In the genomic region with DNA sequence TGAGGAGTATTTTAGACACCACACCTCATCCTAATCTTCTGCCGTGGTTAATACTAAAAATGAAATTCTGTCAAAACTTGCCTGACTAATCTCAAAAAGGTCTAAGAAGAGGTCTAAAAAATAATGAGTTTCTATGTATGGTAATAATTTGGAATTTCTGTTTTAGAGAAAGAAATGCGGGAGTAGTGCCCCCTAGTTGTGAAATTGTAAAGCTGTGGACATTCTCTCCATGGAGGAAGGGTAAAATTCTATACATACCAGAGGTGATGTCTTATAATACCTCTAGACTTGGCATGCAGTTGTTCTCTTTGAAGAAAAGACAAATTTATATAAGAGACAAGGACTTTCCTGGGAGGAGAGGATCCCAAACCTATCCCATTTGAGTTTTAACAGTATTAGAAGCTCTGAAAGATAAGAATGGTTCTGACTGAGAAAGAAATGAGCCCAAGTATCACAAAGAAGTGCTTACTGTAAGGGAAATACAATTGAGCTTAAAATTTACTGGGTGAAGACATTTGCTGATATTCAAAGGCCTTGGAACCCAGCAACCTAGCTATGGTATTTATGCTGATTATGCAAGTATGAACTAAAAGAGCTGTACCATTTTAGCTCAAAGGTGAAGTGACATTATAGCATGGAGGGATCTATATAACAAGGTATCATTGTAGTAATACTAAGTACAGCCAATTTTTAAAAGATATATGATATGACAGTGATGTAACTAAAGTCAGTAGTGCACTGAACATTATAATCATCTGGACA, we compare ENCODE assay signal across 9 cellular contexts. TPM values are rescaled to one million over a fixed set of nuclear protein-coding genes. Genes with fewer than 3 reads are reported as not detected.
DNase-seq lines count a peak whose midpoint lies in the region; ATAC-seq and TF ChIP-seq lines count a peak whose summit lies in the region.
"Had no signal": no experiment of that assay in that cellular context is flagged by ENCODE, and none has a peak within 500 bp of the region (broad histone marks: within the 10 kb centered on the region; RNA-seq: fewer than 3 reads in every experiment).

No MANE protein-coding gene starts in this region.

- no peak overlapping the region for H3K9ac ChIP-seq in OCI-LY1 (ENCODE audit: low read length)

- intact Hi-C loops in prostate gland (cut with DNase I): loop anchor here (5.0 to 10.0 kb wide), 3 partner anchors 358 to 650 kb away; no protein-coding TSS in a partner anchor

- WGBS in prostate gland: 74% methylated on average over 2 of the region's 2 CpGs

- H3K4me1 ChIP-seq in OCI-LY1 (ENCODE audit: insufficient read depth, low read length, severe bottlenecking) (no peaks in the 10 kb centered on the region), prostate gland (replicated peaks) (no peaks in the 10 kb centered on the region)

- H2AFZ ChIP-seq in OCI-LY1 (ENCODE audit: low read length): no peak overlapping the region

- no peak for ATAC-seq in HG03442 (IDR thresholded peaks at IDR 0.05; ENCODE audit: unreplicated experiment)
- ATAC-seq in GM18498 (IDR thresholded peaks at IDR 0.05; ENCODE audit: unreplicated experiment): no peak

- H3K36me3 ChIP-seq in OCI-LY1 (ENCODE audit: insufficient read depth, low read length) (no peaks in the 10 kb centered on the region), prostate gland (no peaks in the 10 kb centered on the region)

- no peak overlapping the region for H3K4me2 ChIP-seq in OCI-LY1 (ENCODE audit: low read length)

- H4K20me1 ChIP-seq in OCI-LY1 (ENCODE audit: insufficient read depth, low read length): no peaks in the 10 kb centered on the region

- H3K4me3 ChIP-seq in OCI-LY1 (ENCODE audit: low read depth, low read length, poor library complexity, severe bottlenecking) (no peak overlapping the region), epithelial cell of esophagus (ENCODE audit: low read length) (no peak overlapping the region), prostate gland (no peak overlapping the region)

- no peaks in the 10 kb centered on the region for H3K9me3 ChIP-seq in OCI-LY1 (ENCODE audit: low read length)
- H3K9me3 ChIP-seq in prostate gland: no peaks in the 10 kb centered on the region

- H3K27ac ChIP-seq in OCI-LY1 (ENCODE audit: low read depth, low read length, poor library complexity, severe bottlenecking) (no peak overlapping the region), prostate gland (no peak overlapping the region)

- no peaks in the 10 kb centered on the region for H3K27me3 ChIP-seq in OCI-LY1 (ENCODE audit: insufficient read depth, low read length)
- H3K27me3 ChIP-seq in prostate gland (replicated peaks; ENCODE audit: insufficient read depth): no peaks in the 10 kb centered on the region

- TF ChIP-seq POLR2A in prostate gland (IDR thresholded peaks at IDR 0.05): no peak

- no peaks in the 10 kb centered on the region for H3K79me2 ChIP-seq in OCI-LY1 (ENCODE audit: insufficient read depth, low read length)

- H3K9me2 ChIP-seq in OCI-LY1 (ENCODE audit: low read depth, low read length): no peaks in the 10 kb centered on the region

- TF ChIP-seq CTCF in OCI-LY1 (IDR thresholded peaks at IDR 0.05; ENCODE audit: low read length) (peak; percentile 51), epithelial cell of esophagus (IDR thresholded peaks at IDR 0.05; ENCODE audit: insufficient read depth, low read depth, low read length, missing control alignments) (peak; percentile 60), prostate gland (IDR thresholded peaks at IDR 0.05) (peak in 3 of 4 experiments; percentile 23 to 33 (median 29))

- DNase-seq in DMS 273 (lab: John Stamatoyannopoulos, UW; ENCODE audit: unreplicated experiment) (peak; percentile 20), DMS 273 treated with DMSO at 0.1 percent for 48 hours (lab: John Stamatoyannopoulos, UW) (no peak), epithelial cell of esophagus (ENCODE audit: low read depth) (peak; percentile 26), prostate gland (ENCODE audit: low spot score) (no peak), AG08395 (ENCODE audit: low spot score) (no peak)
- DNase-seq: stimulated activated naive CD4-positive, alpha-beta T cell treated with Interleukin-2 at 50 U/mL for 16 hours had no signal

- H3F3A ChIP-seq in OCI-LY1 (ENCODE audit: insufficient read depth, low read length): no peaks in the 10 kb centered on the region

RNA-seq across cellular contexts. Expression of gene EPHA7, which starts 5.1 kb away (rescaled TPM):
- 1 to 10 TPM; 5.9 to 8.7 TPM for total RNA-seq in prostate gland

Comparison
In these comparisons a context has a peak if more than half of its experiments do, and no peak if none do; other contexts are left out.
1. DNase-seq: peak in DMS 273 (single experiment) and epithelial cell of esophagus (single experiment); none in DMS 273 treated with DMSO at 0.1 percent for 48 hours (single experiment), prostate gland (single experiment) and AG08395 (single experiment).
2. Peak in every context shown above with its lines, with median percentiles within 50 percentile points of each other: CTCF ChIP-seq.